In genomic region chr16:17368951-17369350, GRCh38 we compare ENCODE assay signal across 10 cellular contexts.
DNase-seq lines count a peak whose midpoint lies in the region; ATAC-seq and TF ChIP-seq lines count a peak whose summit lies in the region.
"Had no signal": no experiment of that assay in that cellular context is flagged by ENCODE, and none has a peak within 500 bp of the region (broad histone marks: within the 10 kb centered on the region; RNA-seq: fewer than 3 reads in every experiment).

No MANE protein-coding gene starts in this region.

- H3K4me3 Mint-ChIP-seq in activated CD8-positive, alpha-beta memory T cell treated with anti-CD3 and anti-CD28 coated beads, Interleukin-2, amount 10 ng/mL, durations not matched to agents 7 days and 5 days = peak overlapping the region; percentile 85

- TF ChIP-seq POLR2A in gastroesophageal sphincter (IDR thresholded peaks at IDR 0.05) = no peak

- TF ChIP-seq EP300 in gastroesophageal sphincter (IDR thresholded peaks at IDR 0.05) = no peak

- peaks cover 86% of the 10 kb centered on the region for H3K4me1 Mint-ChIP-seq in activated CD8-positive, alpha-beta memory T cell treated with anti-CD3 and anti-CD28 coated beads, Interleukin-2, amount 10 ng/mL, durations not matched to agents 7 days and 5 days

- peak; percentile 63 for DNase-seq in activated CD8-positive, alpha-beta memory T cell treated with anti-CD3 and anti-CD28 coated beads, Interleukin-2, amount 10 ng/mL, durations not matched to agents 7 days and 5 days
- no peak for DNase-seq in activated CD8-positive, alpha-beta memory T cell treated with anti-CD3 and anti-CD28 coated beads for 24 hours
- DNase-seq in activated CD4-positive, CD25-positive, alpha-beta regulatory T cell treated with anti-CD3 and anti-CD28 coated beads, Interleukin-2, amount 50 U/mL, for 72 hours = peak; percentile 39
- no peak for DNase-seq in cerebellar cortex (ENCODE audit: low spot score)
- no peak for DNase-seq in DMS79 treated with DMSO at 0.1 percent for 48 hours (lab: John Stamatoyannopoulos, UW)
- DNase-seq in GF-D8 (lab: John Stamatoyannopoulos, UW) = no peak
- DNase-seq: NCI-H524 had no signal

- H3K9me3 ChIP-seq in gastroesophageal sphincter (no peaks in the 10 kb centered on the region), thymus (ENCODE audit: control insufficient read depth) (no peaks in the 10 kb centered on the region)
- H3K9me3 ChIP-seq: A549 had no signal

- H3K27me3 ChIP-seq in gastroesophageal sphincter (no peaks in the 10 kb centered on the region), thymus (ENCODE audit: control insufficient read depth, insufficient read depth) (no peaks in the 10 kb centered on the region)

- CTCF ChIA-PET in activated CD8-positive, alpha-beta memory T cell treated with anti-CD3 and anti-CD28 coated beads, Interleukin-2, amount 10 ng/mL, durations not matched to agents 7 days and 5 days (lab: Charles Lee) = interaction anchor here (1.9 to 7.1 kb wide), 5 partner anchors 10 to 98 kb away, joined by 7 to 52 read pairs (median 31); no protein-coding TSS in a partner anchor

- ATAC-seq in activated CD8-positive, alpha-beta memory T cell treated with anti-CD3 and anti-CD28 coated beads, Interleukin-2, amount 10 ng/mL, durations not matched to agents 7 days and 5 days = peak; percentile 25
- no peak for ATAC-seq in gastroesophageal sphincter
- ATAC-seq: A549 had no signal

- H3K27ac ChIP-seq in gastroesophageal sphincter = peak overlapping the region in 3 of 4 donors; percentile 43 to 73 (median 49)
- peak overlapping the region; percentile 97 for H3K27ac ChIP-seq in thymus (ENCODE audit: low read depth)
- H3K27ac ChIP-seq: A549 had no signal

- 80 to 84% methylated on average over 1 to 5 of the region's 5 CpGs for WGBS in gastroesophageal sphincter (ENCODE audit: low coverage in 1 of 2), 2 donors
- 28% methylated on average over 5 of the region's 5 CpGs for WGBS in thymus

- H3K36me3 ChIP-seq in gastroesophageal sphincter (no peaks in the 10 kb centered on the region), thymus (ENCODE audit: control insufficient read depth, insufficient read depth) (no peaks in the 10 kb centered on the region)

- no peak for TF ChIP-seq CTCF in gastroesophageal sphincter (IDR thresholded peaks at IDR 0.05)

- H3K4me1 ChIP-seq in gastroesophageal sphincter (peaks cover 8 to 70% (median 43%) of the 10 kb centered on the region in 3 donors), thymus (ENCODE audit: control insufficient read depth, insufficient read depth, low read length) (peaks cover 69% of the 10 kb centered on the region)
- H3K4me1 ChIP-seq: A549 had no signal

- H3K27me3 Mint-ChIP-seq in activated CD8-positive, alpha-beta memory T cell treated with anti-CD3 and anti-CD28 coated beads, Interleukin-2, amount 10 ng/mL, durations not matched to agents 7 days and 5 days = no peaks in the 10 kb centered on the region

- H3K4me3 ChIP-seq in gastroesophageal sphincter = no peak overlapping the region
- peak overlapping the region; percentile 56 for H3K4me3 ChIP-seq in thymus (ENCODE audit: low read length)
- H3K4me3 ChIP-seq: A549 had no signal

- peaks cover 19% of the 10 kb centered on the region for H3K36me3 Mint-ChIP-seq in activated CD8-positive, alpha-beta memory T cell treated with anti-CD3 and anti-CD28 coated beads, Interleukin-2, amount 10 ng/mL, durations not matched to agents 7 days and 5 days

- H3K27ac Mint-ChIP-seq in activated CD8-positive, alpha-beta memory T cell treated with anti-CD3 and anti-CD28 coated beads, Interleukin-2, amount 10 ng/mL, durations not matched to agents 7 days and 5 days = peak overlapping the region; percentile 100

- no peaks in the 10 kb centered on the region for H3K9me3 Mint-ChIP-seq in activated CD8-positive, alpha-beta memory T cell treated with anti-CD3 and anti-CD28 coated beads, Interleukin-2, amount 10 ng/mL, durations not matched to agents 7 days and 5 days (ENCODE audit: low read depth)

Comparison
In these comparisons a context has a peak if more than half of its experiments do, and no peak if none do; other contexts are left out.
1. DNase-seq: peak in activated CD8-positive, alpha-beta memory T cell treated with anti-CD3 and anti-CD28 coated beads, Interleukin-2, amount 10 ng/mL, durations not matched to agents 7 days and 5 days (single experiment) and activated CD4-positive, CD25-positive, alpha-beta regulatory T cell treated with anti-CD3 and anti-CD28 coated beads, Interleukin-2, amount 50 U/mL, for 72 hours (single experiment); none in activated CD8-positive, alpha-beta memory T cell treated with anti-CD3 and anti-CD28 coated beads for 24 hours (single experiment), cerebellar cortex (single experiment), DMS79 treated with DMSO at 0.1 percent for 48 hours (single experiment) and GF-D8 (single experiment).